Comparison of ENCODE assay signal across 1 cellular context in the genomic region with DNA sequence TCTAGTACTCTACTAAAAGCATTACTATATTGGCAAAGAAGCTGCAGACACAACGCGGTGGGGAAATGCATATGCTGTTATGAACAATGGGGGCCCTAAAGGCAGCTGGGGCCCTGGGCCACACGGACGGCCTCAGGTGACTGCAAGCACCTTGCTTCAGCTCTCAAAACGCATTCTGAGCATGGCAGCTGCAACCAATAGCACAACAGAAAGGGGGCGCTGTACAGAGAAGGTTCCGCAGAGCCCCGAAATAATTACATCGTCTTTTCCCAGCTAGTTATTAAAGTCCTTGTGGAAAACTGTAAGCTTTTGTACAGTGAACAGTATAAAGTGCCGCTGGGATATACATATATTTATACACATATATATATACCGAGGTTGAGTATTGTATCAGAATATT.
TF ChIP-seq lines count a peak whose summit lies in the region.

No MANE protein-coding gene starts in this region.

TF ChIP-seq in GM23338, 12 proteins besides CTCF, POLR2A, EP300 and RAD21 (continued from another document):
- TF ChIP-seq ETS1 (IDR thresholded peaks at IDR 0.05) = no peak
